23 cellular contexts compared by ENCODE assay signal in the genomic region with DNA sequence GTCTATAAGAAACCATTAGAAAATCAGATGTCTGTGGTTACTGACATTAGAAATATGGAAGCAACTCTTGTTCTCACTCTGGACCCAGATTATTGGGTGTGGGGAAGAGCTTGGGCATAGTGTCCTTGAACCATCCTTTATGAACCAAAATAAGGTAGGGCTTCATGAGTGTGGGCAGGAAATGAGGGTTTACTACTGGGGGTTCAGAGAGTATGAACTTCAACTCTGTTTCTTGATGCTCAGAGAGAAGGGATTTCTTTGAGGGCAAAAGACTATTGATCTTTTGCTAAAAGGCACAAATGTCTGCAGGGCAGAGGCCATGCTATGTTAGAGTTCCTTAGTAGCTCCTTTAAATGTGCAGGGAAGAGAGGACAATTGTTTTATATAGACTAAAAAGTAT.
"Had no signal": no experiment of that assay in that cellular context is flagged by ENCODE, and none has a peak within 500 bp of the region (broad histone marks: within the 10 kb centered on the region; RNA-seq: fewer than 3 reads in every experiment).

No MANE protein-coding gene starts in this region.

- H3K4me1 ChIP-seq: left ventricle myocardium inferior, right atrium auricular region, right lobe of liver, suprapubic skin, tibial artery, upper lobe of right lung had no signal

- H3K27me3 ChIP-seq: ovary, right atrium auricular region, right lobe of liver, suprapubic skin, tibial artery, upper lobe of right lung had no signal

- H3K27ac Mint-ChIP-seq: mesothelial cell of epicardium; natural killer cell treated with Interleukin-12 subunit alpha and Interleukin-12 subunit beta and Interleukin-15 and Interleukin-18, amount 100 ng/mL, for 72 hours; progenitor cell of endocrine pancreas; stimulated activated naive CD8-positive, alpha-beta T cell treated with anti-CD3 and anti-CD28 coated beads, Interleukin-15, Interleukin-2, amounts not matched to agents 100 ng/mL and 50 ng/mL, for 24 hours had no signal

- DNase-seq: islet precursor cell; left ventricle myocardium inferior; mesendoderm; naive B cell; ovary; right lobe of liver; stimulated activated CD4-positive, alpha-beta T cell treated with anti-CD3 and anti-CD28 coated beads, Interleukin-1b, Interleukin-23, amount 100 ng/mL, for 48 hours; stimulated activated CD4-positive, alpha-beta T cell treated with anti-CD3 and anti-CD28 coated beads, Interleukin-2, amount 100 ng/mL, for 48 hours; stimulated activated CD4-positive, alpha-beta T cell treated with anti-CD3 and anti-CD28 coated beads, Interleukin-4, amount 100 ng/mL, for 4 hours; stimulated activated CD8-positive, alpha-beta memory T cell treated with anti-CD3 and anti-CD28 coated beads, Interleukin-4, amount 100 ng/mL, for 48 hours; stimulated activated naive CD4-positive, alpha-beta T cell; tibial artery; trophoblast cell; upper lobe of right lung had no signal

- H3K9me3 ChIP-seq: left ventricle myocardium inferior, ovary, right atrium auricular region, right lobe of liver, suprapubic skin, thoracic aorta, tibial artery, upper lobe of right lung had no signal

- H3K27ac ChIP-seq: left ventricle myocardium inferior, ovary, right atrium auricular region, right lobe of liver, suprapubic skin, thoracic aorta, tibial artery, upper lobe of right lung had no signal

- H3K4me2 ChIP-seq: smooth muscle cell had no signal

- H3K36me3 ChIP-seq: left ventricle myocardium inferior, ovary, right atrium auricular region, right lobe of liver, suprapubic skin, thoracic aorta, tibial artery, upper lobe of right lung had no signal

- ATAC-seq: natural killer cell treated with Interleukin-12 subunit alpha and Interleukin-12 subunit beta and Interleukin-15 and Interleukin-18, amount 100 ng/mL, for 72 hours; right lobe of liver; upper lobe of right lung had no signal

- H3K4me3 ChIP-seq: left ventricle myocardium inferior, lung, ovary, right atrium auricular region, right lobe of liver, smooth muscle cell, suprapubic skin, thoracic aorta, tibial artery, upper lobe of right lung had no signal

- H3K4me3 Mint-ChIP-seq: mesothelial cell of epicardium; naive B cell; natural killer cell treated with Interleukin-12 subunit alpha and Interleukin-12 subunit beta and Interleukin-15 and Interleukin-18, amount 100 ng/mL, for 72 hours; stimulated activated naive CD8-positive, alpha-beta T cell treated with anti-CD3 and anti-CD28 coated beads, Interleukin-15, Interleukin-2, amounts not matched to agents 100 ng/mL and 50 ng/mL, for 24 hours had no signal

- H3K27me3 Mint-ChIP-seq: naive B cell; natural killer cell treated with Interleukin-12 subunit alpha and Interleukin-12 subunit beta and Interleukin-15 and Interleukin-18, amount 100 ng/mL, for 72 hours; progenitor cell of endocrine pancreas; stimulated activated naive CD8-positive, alpha-beta T cell treated with anti-CD3 and anti-CD28 coated beads, Interleukin-15, Interleukin-2, amounts not matched to agents 100 ng/mL and 50 ng/mL, for 24 hours had no signal
